9 cellular contexts compared by ENCODE assay signal in the genomic region with DNA sequence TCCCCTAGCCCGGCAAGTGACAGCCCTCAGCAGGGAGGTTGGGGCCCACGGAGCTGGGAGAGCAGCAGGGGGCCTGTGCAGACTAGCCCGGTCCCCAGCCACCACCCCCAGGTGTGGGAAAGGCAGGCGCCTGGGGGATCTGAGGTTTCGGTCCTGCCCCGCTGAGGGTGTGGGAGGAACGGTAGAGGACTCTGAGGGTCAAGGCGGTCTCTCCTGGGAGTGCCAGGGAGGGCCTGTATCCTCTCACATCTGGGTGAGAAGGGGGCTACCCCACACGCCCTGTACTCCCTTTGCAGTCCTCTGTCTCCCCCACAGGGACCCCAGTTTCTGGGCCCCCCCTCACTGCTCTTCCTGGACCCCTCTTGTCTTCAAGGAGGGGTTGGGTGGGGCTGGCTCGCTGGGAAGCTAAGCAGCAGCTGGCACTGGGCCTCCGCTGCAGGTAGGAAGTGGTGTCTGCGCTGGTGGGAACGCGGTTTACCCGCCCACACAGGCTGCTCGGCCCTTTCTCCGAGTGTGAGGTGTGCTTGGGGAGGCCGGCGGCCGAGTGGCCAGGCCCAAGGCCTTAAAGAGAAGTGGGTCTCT. TPM values are rescaled to one million over a fixed set of nuclear protein-coding genes. Genes with fewer than 3 reads are reported as not detected.
DNase-seq lines count a peak whose midpoint lies in the region; ATAC-seq and TF ChIP-seq lines count a peak whose summit lies in the region.
"Had no signal": no experiment of that assay in that cellular context is flagged by ENCODE, and none has a peak within 500 bp of the region (broad histone marks: within the 10 kb centered on the region; RNA-seq: fewer than 3 reads in every experiment).

No MANE protein-coding gene starts in this region.

- intact Hi-C loops in Right ventricle myocardium inferior (cut with DNase I) = no loop called here

- TF ChIP-seq CTCF in type B pancreatic cell (conservative IDR thresholded peaks at IDR 0.05) = no peak

- peak; percentile 75 for DNase-seq in T-helper 2 cell treated with Interferon-gamma antibody and Interleukin-4, amounts not matched to agents 5 μg/mL and 100 μg/mL, for 36 hours (ENCODE audit: low spot score)
- DNase-seq in activated naive CD8-positive, alpha-beta T cell treated with anti-CD3 and anti-CD28 coated beads, Interleukin-2, amount 50 U/mL, for 24 hours = peak; percentile 79
- DNase-seq in stimulated activated CD4-positive, alpha-beta T cell treated with anti-CD3 and anti-CD28 coated beads, Interleukin-4, amount 100 ng/mL, for 24 hours = peak; percentile 63
- DNase-seq in mucosa of gallbladder (ENCODE audit: low spot score) (no peak), Right ventricle myocardium inferior (ENCODE audit: missing footprints) (no peak), type B pancreatic cell (ENCODE audit: extremely low spot score, unreplicated experiment) (no peak), HT-29 (ENCODE audit: low spot score) (no peak)

- H3K27ac Mint-ChIP-seq in T-helper 2 cell treated with Interferon-gamma antibody and Interleukin-4, amounts not matched to agents 5 μg/mL and 100 μg/mL, for 36 hours = peak overlapping the region; percentile 87
- peak overlapping the region; percentile 82 for H3K27ac Mint-ChIP-seq in activated naive CD8-positive, alpha-beta T cell treated with anti-CD3 and anti-CD28 coated beads, Interleukin-2, amount 50 U/mL, for 24 hours
- no peak overlapping the region for H3K27ac Mint-ChIP-seq in type B pancreatic cell

- peaks cover 63% of the 10 kb centered on the region for H3K4me1 Mint-ChIP-seq in T-helper 2 cell treated with Interferon-gamma antibody and Interleukin-4, amounts not matched to agents 5 μg/mL and 100 μg/mL, for 36 hours (ENCODE audit: low read depth)
- H3K4me1 Mint-ChIP-seq in activated naive CD8-positive, alpha-beta T cell treated with anti-CD3 and anti-CD28 coated beads, Interleukin-2, amount 50 U/mL, for 24 hours = peaks cover 93% of the 10 kb centered on the region
- peaks cover 4% of the 10 kb centered on the region for H3K4me1 Mint-ChIP-seq in type B pancreatic cell (ENCODE audit: unreplicated experiment)

- H3K27me3 Mint-ChIP-seq in T-helper 2 cell treated with Interferon-gamma antibody and Interleukin-4, amounts not matched to agents 5 μg/mL and 100 μg/mL, for 36 hours (ENCODE audit: low read depth) = no peaks in the 10 kb centered on the region
- peaks cover 2% of the 10 kb centered on the region for H3K27me3 Mint-ChIP-seq in activated naive CD8-positive, alpha-beta T cell treated with anti-CD3 and anti-CD28 coated beads, Interleukin-2, amount 50 U/mL, for 24 hours
- H3K27me3 Mint-ChIP-seq in type B pancreatic cell = no peaks in the 10 kb centered on the region

- H3K4me3 Mint-ChIP-seq in T-helper 2 cell treated with Interferon-gamma antibody and Interleukin-4, amounts not matched to agents 5 μg/mL and 100 μg/mL, for 36 hours = peak overlapping the region; percentile 81
- peak overlapping the region; percentile 73 for H3K4me3 Mint-ChIP-seq in activated naive CD8-positive, alpha-beta T cell treated with anti-CD3 and anti-CD28 coated beads, Interleukin-2, amount 50 U/mL, for 24 hours
- H3K4me3 Mint-ChIP-seq in type B pancreatic cell = no peak overlapping the region

- no peaks in the 10 kb centered on the region for H3K9me3 Mint-ChIP-seq in T-helper 2 cell treated with Interferon-gamma antibody and Interleukin-4, amounts not matched to agents 5 μg/mL and 100 μg/mL, for 36 hours
- H3K9me3 Mint-ChIP-seq in activated naive CD8-positive, alpha-beta T cell treated with anti-CD3 and anti-CD28 coated beads, Interleukin-2, amount 50 U/mL, for 24 hours = no peaks in the 10 kb centered on the region
- H3K9me3 Mint-ChIP-seq in type B pancreatic cell = no peaks in the 10 kb centered on the region

- no peaks in the 10 kb centered on the region for H3K36me3 Mint-ChIP-seq in T-helper 2 cell treated with Interferon-gamma antibody and Interleukin-4, amounts not matched to agents 5 μg/mL and 100 μg/mL, for 36 hours (ENCODE audit: low read depth)
- H3K36me3 Mint-ChIP-seq in activated naive CD8-positive, alpha-beta T cell treated with anti-CD3 and anti-CD28 coated beads, Interleukin-2, amount 50 U/mL, for 24 hours (ENCODE audit: low read depth) = no peaks in the 10 kb centered on the region
- H3K36me3 Mint-ChIP-seq in type B pancreatic cell = no peaks in the 10 kb centered on the region

- ATAC-seq in GM18511 (IDR thresholded peaks at IDR 0.05; ENCODE audit: unreplicated experiment) (peak; percentile 39), Right ventricle myocardium inferior (no peak)
- no peak for ATAC-seq in activated naive CD8-positive, alpha-beta T cell treated with anti-CD3 and anti-CD28 coated beads, Interleukin-2, amount 50 U/mL, for 24 hours

RNA-seq across cellular contexts. Expression of a gene that starts 15.4 kb away (rescaled TPM):
- total RNA-seq in mucosa of gallbladder (12.0 TPM), Right ventricle myocardium inferior (0.73 TPM), type B pancreatic cell (ENCODE audit: low replicate concordance) (1.4 and 1.6 TPM in 2 replicates)
- not detected in 2 replicates for total RNA-seq in HT-29 (2014; rRNA removed; shearing (Covaris generic))
- total RNA-seq: pulmonary artery endothelial cell had no signal

RNA-seq across cellular contexts. Expression of a gene that starts 28.5 kb away (rescaled TPM):
- total RNA-seq in mucosa of gallbladder (161 TPM), Right ventricle myocardium inferior (62.6 TPM), type B pancreatic cell (ENCODE audit: low replicate concordance) (176 and 184 TPM in 2 replicates)
- total RNA-seq in HT-29 (2014; rRNA removed; shearing (Covaris generic)) = 47.8 and 60.4 TPM in 2 replicates

RNA-seq across cellular contexts. Expression of a gene that starts 31.6 kb away (rescaled TPM):
- total RNA-seq in mucosa of gallbladder = 8.5 TPM
- total RNA-seq in Right ventricle myocardium inferior = 4.9 TPM
- total RNA-seq in type B pancreatic cell (ENCODE audit: low replicate concordance) = 13.2 and 17.7 TPM in 2 replicates
- 2.9 and 3.2 TPM in 2 replicates for total RNA-seq in HT-29 (2014; rRNA removed; shearing (Covaris generic))

RNA-seq across cellular contexts. Expression of a gene that starts 57.0 kb away (rescaled TPM):
- total RNA-seq in mucosa of gallbladder = not detected
- total RNA-seq in Right ventricle myocardium inferior = not detected
- total RNA-seq in type B pancreatic cell (ENCODE audit: low replicate concordance) = 0.14 TPM in 1 of 2 replicates, not detected in the other
- 0.10 and 1.1 TPM in 2 replicates for total RNA-seq in HT-29 (2014; rRNA removed; shearing (Covaris generic))
- total RNA-seq: pulmonary artery endothelial cell had no signal

Comparison
In these comparisons a context has a peak if more than half of its experiments do, and no peak if none do; other contexts are left out.
1. DNase-seq: peak in T-helper 2 cell treated with Interferon-gamma antibody and Interleukin-4, amounts not matched to agents 5 μg/mL and 100 μg/mL, for 36 hours (single experiment), activated naive CD8-positive, alpha-beta T cell treated with anti-CD3 and anti-CD28 coated beads, Interleukin-2, amount 50 U/mL, for 24 hours (single experiment) and stimulated activated CD4-positive, alpha-beta T cell treated with anti-CD3 and anti-CD28 coated beads, Interleukin-4, amount 100 ng/mL, for 24 hours (single experiment); none in mucosa of gallbladder (single experiment), Right ventricle myocardium inferior (single experiment), type B pancreatic cell (single experiment) and HT-29 (single experiment).